ENCODE assay signal across 8 cellular contexts in the genomic region with DNA sequence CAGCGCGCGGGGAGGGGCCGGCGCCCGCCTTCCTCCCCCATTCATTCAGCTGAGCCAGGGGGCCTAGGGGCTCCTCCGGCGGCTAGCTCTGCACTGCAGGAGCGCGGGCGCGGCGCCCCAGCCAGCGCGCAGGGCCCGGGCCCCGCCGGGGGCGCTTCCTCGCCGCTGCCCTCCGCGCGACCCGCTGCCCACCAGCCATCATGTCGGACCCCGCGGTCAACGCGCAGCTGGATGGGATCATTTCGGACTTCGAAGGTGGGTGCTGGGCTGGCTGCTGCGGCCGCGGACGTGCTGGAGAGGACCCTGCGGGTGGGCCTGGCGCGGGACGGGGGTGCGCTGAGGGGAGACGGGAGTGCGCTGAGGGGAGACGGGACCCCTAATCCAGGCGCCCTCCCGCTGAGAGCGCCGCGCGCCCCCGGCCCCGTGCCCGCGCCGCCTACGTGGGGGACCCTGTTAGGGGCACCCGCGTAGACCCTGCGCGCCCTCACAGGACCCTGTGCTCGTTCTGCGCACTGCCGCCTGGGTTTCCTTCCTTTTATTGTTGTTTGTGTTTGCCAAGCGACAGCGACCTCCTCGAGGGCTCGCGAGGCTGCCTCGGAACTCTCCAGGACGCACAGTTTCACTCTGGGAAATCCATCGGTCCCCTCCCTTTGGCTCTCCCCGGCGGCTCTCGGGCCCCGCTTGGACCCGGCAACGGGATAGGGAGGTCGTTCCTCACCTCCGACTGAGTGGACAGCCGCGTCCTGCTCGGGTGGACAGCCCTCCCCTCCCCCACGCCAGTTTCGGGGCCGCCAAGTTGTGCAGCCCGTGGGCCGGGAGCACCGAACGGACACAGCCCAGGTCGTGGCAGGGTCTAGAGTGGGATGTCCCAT.
A peak's percentile ranks its signal among the peaks of the same experiment; 100 is the strongest.
DNase-seq lines count a peak whose midpoint lies in the region; ATAC-seq and TF ChIP-seq lines count a peak whose summit lies in the region.

No MANE protein-coding gene starts in this region.

- peak; percentile 7 for ATAC-seq in GM18909 (IDR thresholded peaks at IDR 0.05; ENCODE audit: poor library complexity, unreplicated experiment)
- no peak for ATAC-seq in RWPE2 (ENCODE audit: low read depth)
- ATAC-seq in GM18520 (IDR thresholded peaks at IDR 0.05; ENCODE audit: unreplicated experiment), result no peak

- H3K4me1 ChIP-seq in RWPE2 (ENCODE audit: insufficient read depth, poor library complexity, severe bottlenecking), result peaks cover 36% of the 10 kb centered on the region
- peaks cover 41 to 67% (median 58%) of the 10 kb centered on the region in 4 donors for H3K4me1 ChIP-seq in transverse colon

- intact Hi-C loops in transverse colon (cut with DNase I; ENCODE audit: low total_unique reads), result loop anchor here (1.0 to 5.0 kb wide), 2 partner anchors 18 to 104 kb away; no protein-coding TSS in a partner anchor

- WGBS in transverse colon (ENCODE audit: low coverage in 1 of 2), 2 donors, result 17% methylated on average over 31 of the region's 90 CpGs; no CpG with 5 or more reads in 1 of the 2 donors

- H3K36me3 ChIP-seq in RWPE2 (ENCODE audit: low read depth) (0 out of 2 replicates have a peak, but pooled peaks cover 4% of the 10 kb centered on the region), transverse colon (no peaks in the 10 kb centered on the region)

- no peaks in the 10 kb centered on the region for H3K9me3 ChIP-seq in RWPE2 (ENCODE audit: severe bottlenecking)
- H3K9me3 ChIP-seq in transverse colon, result no peaks in the 10 kb centered on the region

- no peak for DNase-seq in AG04449 (ENCODE audit: low read depth, low spot score)
- DNase-seq in RWPE2 (ENCODE audit: low spot score), result no peak
- DNase-seq in choroid plexus epithelial cell (ENCODE audit: low read depth), result peak; percentile 45
- peak; percentile 56 to 58 for DNase-seq in lung microvascular endothelial cell (ENCODE audit: low read depth in 2 of 2)
- DNase-seq in transverse colon, result peak; percentile 37
- no peak for DNase-seq in SHP77 treated with DMSO at 0.1 percent for 48 hours (lab: John Stamatoyannopoulos, UW)

- POLR2A ChIA-PET in AG04449 (lab: Yijun Ruan, JAX), result interaction anchor here (0.5 to 2.0 kb wide), 9 partner anchors 8 to 54 kb away, joined by 3 to 9 read pairs (median 3); no protein-coding TSS in a partner anchor

- H3K27ac ChIP-seq in RWPE2 (ENCODE audit: poor library complexity, severe bottlenecking) (peak overlapping the region; percentile 25), transverse colon (peak overlapping the region; percentile 91 to 96 (median 94))

- TF ChIP-seq EP300 in transverse colon (IDR thresholded peaks at IDR 0.05; ENCODE audit: low read depth), result no peak

- TF ChIP-seq POLR2A in transverse colon (IDR thresholded peaks at IDR 0.05), result no peak

- TF ChIP-seq CTCF in AG04449 (IDR thresholded peaks at IDR 0.05; ENCODE audit: insufficient read depth, low read length, missing control alignments) (no peak), RWPE2 (IDR thresholded peaks at IDR 0.05; ENCODE audit: poor library complexity, severe bottlenecking) (no peak), choroid plexus epithelial cell (conservative IDR thresholded peaks at IDR 0.05; ENCODE audit: low read depth, low read length) (no peak), transverse colon (IDR thresholded peaks at IDR 0.05) (no peak)

- in situ Hi-C loops in transverse colon (cut with MboI; ENCODE audit: low pct_ligation_motif_present in 1 of 4, low pct_unique_long_range_greater_than_20kb in 1 of 4, low sequenced_read_pairs in 3 of 4), result no loop called here

- CTCF ChIA-PET in AG04449 (lab: Yijun Ruan, JAX), result interaction anchor here (1.1 to 4.4 kb wide), 6 partner anchors 10 to 57 kb away, joined by 3 to 23 read pairs (median 4); no protein-coding TSS in a partner anchor

- H3K4me3 ChIP-seq in AG04449 (ENCODE audit: low read depth, low read length) (peak overlapping the region; percentile 79), RWPE2 (ENCODE audit: severe bottlenecking) (no peak overlapping the region), choroid plexus epithelial cell (ENCODE audit: low read depth, low read length) (peak overlapping the region; percentile 85), transverse colon (peak overlapping the region; percentile 63 to 73 (median 69))

- H3K27me3 ChIP-seq in RWPE2 (ENCODE audit: insufficient read depth, poor library complexity, severe bottlenecking) (no peaks in the 10 kb centered on the region), transverse colon (no peaks in the 10 kb centered on the region)

Comparison
In these comparisons a context has a peak if more than half of its experiments do, and no peak if none do; other contexts are left out.
1. DNase-seq: peak in choroid plexus epithelial cell (single experiment), lung microvascular endothelial cell (2 of 2) and transverse colon (single experiment); none in AG04449 (single experiment), RWPE2 (single experiment) and SHP77 treated with DMSO at 0.1 percent for 48 hours (single experiment).